ENCODE assay signal across 26 cellular contexts in genomic region chr5:168601972-168602371, GRCh38.
"Had no signal": no experiment of that assay in that cellular context is flagged by ENCODE, and none has a peak within 500 bp of the region (broad histone marks: within the 10 kb centered on the region; RNA-seq: fewer than 3 reads in every experiment).

No MANE protein-coding gene starts in this region.

- H3K36me3 ChIP-seq: left lung, lower lobe of right lung, pancreas, prostate gland, sigmoid colon, spleen, suprapubic skin, thoracic aorta, tibial artery, upper lobe of right lung had no signal

- H3K4me1 ChIP-seq: left lung, lower lobe of right lung, pancreas, prostate gland, sigmoid colon, spleen, suprapubic skin, tibial artery, upper lobe of right lung had no signal

- FAIRE-seq: keratinocyte, pancreas, small intestine, urothelium cell line had no signal

- ATAC-seq: left colon; left lung; lower lobe of right lung; naive thymus-derived CD8-positive, alpha-beta T cell; pancreas; right cardiac atrium; stimulated activated effector memory CD8-positive, alpha-beta T cell treated with anti-CD3 and anti-CD28 coated beads, Interleukin-12 subunit alpha, Interleukin-12 subunit beta, amount 100 ng/mL, for 72 hours; upper lobe of right lung had no signal

- H3K27ac ChIP-seq: left lung, lower lobe of right lung, pancreas, prostate gland, sigmoid colon, spleen, suprapubic skin, thoracic aorta, tibial artery, upper lobe of right lung had no signal

- H3K4me3 ChIP-seq: left lung, lower lobe of right lung, pancreas, prostate gland, sigmoid colon, spleen, suprapubic skin, thoracic aorta, tibial artery, upper lobe of right lung had no signal

- H3K27me3 ChIP-seq: left lung, pancreas, sigmoid colon, suprapubic skin, upper lobe of right lung had no signal

- DNase-seq: hippocampal formation; left colon; left lung; lower lobe of right lung; mammary epithelial cell; mesenchymal stem cell; naive thymus-derived CD8-positive, alpha-beta T cell; nucleus accumbens; pancreas; posterior cingulate gyrus; retina; right cardiac atrium; sigmoid colon; small intestine; spleen; stimulated activated CD4-positive, alpha-beta T cell treated with anti-CD3 and anti-CD28 coated beads, Interleukin-4, amount 100 ng/mL, for 24 hours; stimulated activated naive CD4-positive, alpha-beta T cell; tibial artery; trophoblast cell; upper lobe of right lung had no signal

- H3K9me3 ChIP-seq: left lung, lower lobe of right lung, pancreas, prostate gland, suprapubic skin, thoracic aorta, tibial artery, upper lobe of right lung had no signal
